In genomic region chr9:128656416-128657343, GRCh38 we compare ENCODE assay signal across 1 cellular context.
A peak's percentile ranks its signal among the peaks of the same experiment; 100 is the strongest.
TF ChIP-seq lines count a peak whose summit lies in the region.

TSS of gene DYNC2I2 (minus strand) at chr9:128656847. CDS start at chr9:128656726, 121 bp downstream.

TF ChIP-seq in K562, 482 proteins besides CTCF, POLR2A, EP300 and RAD21 (continued from another document and continues in another):
- TF ChIP-seq EWSR1 (IDR thresholded peaks at IDR 0.05; ENCODE audit: borderline replicate concordance, low read depth, partially characterized antibody) (no peak), E2F1 (CRISPR knock-in tag; IDR thresholded peaks at IDR 0.05) (peak; percentile 99), CTCFL (IDR thresholded peaks at IDR 0.05; ENCODE audit: borderline replicate concordance, insufficient read depth, low read depth, low read length, poor library complexity, severe bottlenecking) (peak; percentile 69), ZBTB43 (CRISPR knock-in tag; IDR thresholded peaks at IDR 0.05) (no peak), NEUROD1 (IDR thresholded peaks at IDR 0.05; ENCODE audit: borderline replicate concordance, low read depth, low read length, partially characterized antibody) (peak; percentile 70), CREB5 (CRISPR knock-in tag; IDR thresholded peaks at IDR 0.05) (no peak), DACH1 (IDR thresholded peaks at IDR 0.05; ENCODE audit: partially characterized antibody) (peak; percentile 51), TAF9B (IDR thresholded peaks at IDR 0.05; ENCODE audit: partially characterized antibody) (no peak), ZNF239 (CRISPR knock-in tag; IDR thresholded peaks at IDR 0.05) (peak; percentile 79), ZNF274 (IDR thresholded peaks at IDR 0.05; ENCODE audit: borderline replicate concordance, low read depth, low read length) (no peak), JUNB (CRISPR knock-in tag; conservative IDR thresholded peaks at IDR 0.05) (peak; percentile 49; the same call in 1 of the 2 replicates), BMI1 (IDR thresholded peaks at IDR 0.05; ENCODE audit: low read length) (peak; percentile 94), SMARCA5 (IDR thresholded peaks at IDR 0.05) (no peak), REST (CRISPR knock-in tag; IDR thresholded peaks at IDR 0.05; ENCODE audit: low read depth) (peak; percentile 77), SREBF2 (CRISPR knock-in tag; IDR thresholded peaks at IDR 0.05) (no peak), FOXO4 (CRISPR knock-in tag; IDR thresholded peaks at IDR 0.05) (peak; percentile 84; the same call in 1 of the 2 replicates), SMARCC2 (IDR thresholded peaks at IDR 0.05; ENCODE audit: low read depth) (no peak), ZNF280A (IDR thresholded peaks at IDR 0.05; ENCODE audit: low read depth, partially characterized antibody) (no peak), TGIF2 (CRISPR knock-in tag; IDR thresholded peaks at IDR 0.05) (0 out of 2 replicates have a peak, but pooled peaks have one; percentile 43), E2F3 (CRISPR knock-in tag; IDR thresholded peaks at IDR 0.05) (peak; percentile 97), CREB1 (IDR thresholded peaks at IDR 0.05) (peak; percentile 96), CREB1 (CRISPR knock-in tag; IDR thresholded peaks at IDR 0.05) (peak; percentile 96), SLC30A9 (CRISPR knock-in tag; IDR thresholded peaks at IDR 0.05) (no peak), ELK3 (CRISPR knock-in tag; IDR thresholded peaks at IDR 0.05) (0 out of 2 replicates have a peak, but pooled peaks have one; percentile 43), ZNF263 (CRISPR knock-in tag; IDR thresholded peaks at IDR 0.05; ENCODE audit: borderline replicate concordance) (no peak), ZBTB9 (CRISPR knock-in tag; IDR thresholded peaks at IDR 0.05) (peak; percentile 96), PREB (CRISPR knock-in tag; IDR thresholded peaks at IDR 0.05) (peak; percentile 99), SAFB (IDR thresholded peaks at IDR 0.05; ENCODE audit: borderline replicate concordance, low read depth, low read length) (no peak), HES1 (IDR thresholded peaks at IDR 0.05; ENCODE audit: low read depth) (peak; percentile 52; the same call in 1 of the 2 replicates), SP2 (IDR thresholded peaks at IDR 0.05; ENCODE audit: extremely low read depth, low read depth, low read length, poor library complexity, severe bottlenecking) (no peak), THAP12 (CRISPR knock-in tag; IDR thresholded peaks at IDR 0.05) (peak; percentile 95), HSF4 (CRISPR knock-in tag; IDR thresholded peaks at IDR 0.05; ENCODE audit: borderline replicate concordance) (no peak)
